11 cellular contexts compared by ENCODE assay signal in the genomic region with DNA sequence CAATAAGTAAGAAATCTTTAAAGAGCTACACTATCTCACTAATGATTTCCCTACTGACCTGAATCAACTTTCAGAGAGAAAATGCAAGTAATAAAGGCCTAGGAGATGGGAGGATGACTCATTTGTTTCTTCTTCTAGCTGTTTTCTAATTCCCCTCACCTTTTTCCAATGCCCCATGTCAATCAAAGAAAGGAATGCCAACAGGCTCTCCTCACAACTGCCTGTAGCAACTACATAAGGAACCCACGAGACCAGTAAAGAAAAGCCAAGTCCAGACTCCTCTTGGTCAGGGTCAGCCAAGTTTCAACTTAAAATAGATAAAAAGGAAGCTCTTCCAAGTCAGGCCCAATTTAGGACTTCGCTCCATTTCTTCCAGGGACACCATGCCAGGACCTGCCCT.
DNase-seq lines count a peak whose midpoint lies in the region; ATAC-seq and TF ChIP-seq lines count a peak whose summit lies in the region.
"Had no signal": no experiment of that assay in that cellular context is flagged by ENCODE, and none has a peak within 500 bp of the region (broad histone marks: within the 10 kb centered on the region; RNA-seq: fewer than 3 reads in every experiment).

No MANE protein-coding gene starts in this region.

- peak overlapping the region in 6 of 7 donors; percentile 90 to 97 (median 96) for H3K27ac Mint-ChIP-seq in CD4-positive, alpha-beta memory T cell

- H3K9me3 ChIP-seq in CD4-positive, alpha-beta memory T cell (ENCODE audit: control insufficient read depth in 1 of 2, low read length in 2 of 2), result no peaks in the 10 kb centered on the region

- POLR2A ChIA-PET in CD4-positive, alpha-beta memory T cell (lab: Charles Lee; ENCODE audit: partially characterized antibody), result interaction anchor here (1.0 to 7.0 kb wide), 6 partner anchors 9 to 202 kb away, joined by 3 to 59 read pairs (median 7); a partner anchor contains a TSS

- no peaks in the 10 kb centered on the region for H3K79me2 ChIP-seq in mesendoderm (ENCODE audit: control insufficient read depth, insufficient read depth, low read length)

- no peak overlapping the region for H2BK5ac ChIP-seq in mesendoderm (ENCODE audit: low read length)

- peaks cover 0 to 2% of the 10 kb centered on the region in 2 donors for H3K36me3 Mint-ChIP-seq in CD4-positive, alpha-beta memory T cell

- peaks cover 99% of the 10 kb centered on the region for H3K4me1 ChIP-seq in CD4-positive, alpha-beta memory T cell (ENCODE audit: insufficient read depth, low read length)
- no peaks in the 10 kb centered on the region for H3K4me1 ChIP-seq in mesendoderm (ENCODE audit: control insufficient read depth, low read depth, low read length)

- H3K4me1 Mint-ChIP-seq in CD4-positive, alpha-beta memory T cell, result peaks cover 82 to 99% (median 89%) of the 10 kb centered on the region in 4 donors

- peak overlapping the region; percentile 68 for H3K27ac ChIP-seq in CD4-positive, alpha-beta memory T cell (ENCODE audit: low read depth, low read length)
- H3K27ac ChIP-seq in brain microvascular endothelial cell, result peak overlapping the region; percentile 37
- H3K27ac ChIP-seq in mesendoderm (ENCODE audit: low read depth, low read length), result no peak overlapping the region

- H3K18ac ChIP-seq in mesendoderm (ENCODE audit: low read length), result peak overlapping the region; percentile 68

- peaks cover 0 to 7% (median 0%) of the 10 kb centered on the region in 8 donors for H3K9me3 Mint-ChIP-seq in CD4-positive, alpha-beta memory T cell

- no peak for DNase-seq in CD4-positive, alpha-beta memory T cell
- DNase-seq in LHCN-M2 (ENCODE audit: low read depth) (peak; percentile 15), brain microvascular endothelial cell (no peak), mesendoderm (peak; percentile 52), DMS114 treated with DMSO at 0.1 percent for 48 hours (lab: John Stamatoyannopoulos, UW; ENCODE audit: unreplicated experiment) (no peak), NOMO-1 (lab: John Stamatoyannopoulos, UW; ENCODE audit: unreplicated experiment in 2 of 2) (no peak)
- DNase-seq: activated effector memory CD4-positive, alpha-beta T cell treated with anti-CD3 and anti-CD28 coated beads, Interleukin-2, amount 50 U/mL, for 16 hours; effector CD8-positive, alpha-beta T cell; stimulated activated naive CD4-positive, alpha-beta T cell had no signal

- H3K9ac ChIP-seq in mesendoderm (ENCODE audit: low read length), result no peak overlapping the region

- no peak overlapping the region for H2AK5ac ChIP-seq in mesendoderm (ENCODE audit: low read length)

- H3K4me3 ChIP-seq in CD4-positive, alpha-beta memory T cell (ENCODE audit: low read length in 2 of 2), result no peak overlapping the region
- H3K4me3 ChIP-seq in brain microvascular endothelial cell (ENCODE audit: low read depth, low read length) (no peak overlapping the region), mesendoderm (ENCODE audit: low read length) (no peak overlapping the region)

- no peak overlapping the region for H3K23ac ChIP-seq in mesendoderm (ENCODE audit: low read length)

- CTCF ChIA-PET in CD4-positive, alpha-beta memory T cell (lab: Charles Lee; ENCODE audit: partially characterized antibody), result interaction anchor here (0.8 to 3.9 kb wide), 3 partner anchors 9 to 34 kb away, joined by 3 to 17 read pairs (median 4); no protein-coding TSS in a partner anchor

- no peak overlapping the region for H4K8ac ChIP-seq in mesendoderm (ENCODE audit: low read depth, low read length)

- WGBS in mesendoderm (ENCODE audit: extremely low coverage, insufficient coverage, low lambda C conversion rate), result no CpG with 5 or more reads among the region's 2 CpGs

- H4K5ac ChIP-seq in mesendoderm (ENCODE audit: low read length), result no peak overlapping the region

- no peaks in the 10 kb centered on the region for H3K27me3 ChIP-seq in CD4-positive, alpha-beta memory T cell (ENCODE audit: insufficient read depth, low read length)
- H3K27me3 ChIP-seq in brain microvascular endothelial cell (replicated peaks) (no peaks in the 10 kb centered on the region), mesendoderm (ENCODE audit: insufficient read depth, low read length, poor library complexity) (no peaks in the 10 kb centered on the region)

- H2BK15ac ChIP-seq in mesendoderm (replicated peaks; ENCODE audit: low read depth), result no peak overlapping the region

- ATAC-seq in GM21526 (IDR thresholded peaks at IDR 0.05; ENCODE audit: low FRiP score, unreplicated experiment) (no peak), GM21723 (IDR thresholded peaks at IDR 0.05; ENCODE audit: unreplicated experiment) (no peak)

- TF ChIP-seq CTCF in brain microvascular endothelial cell (IDR thresholded peaks at IDR 0.05; ENCODE audit: low read depth, low read length, missing control alignments), result no peak

- H3K4ac ChIP-seq in mesendoderm (ENCODE audit: low read depth, low read length), result no peak overlapping the region

- H3K56ac ChIP-seq in mesendoderm (ENCODE audit: low read length), result no peak overlapping the region

- peak overlapping the region in 4 of 8 donors; percentile 3 to 87 (median 63) for H3K4me3 Mint-ChIP-seq in CD4-positive, alpha-beta memory T cell

- no peaks in the 10 kb centered on the region for H3K27me3 Mint-ChIP-seq in CD4-positive, alpha-beta memory T cell

- intact Hi-C loops in CD4-positive, alpha-beta memory T cell (cut with micrococcal nuclease), result loop anchor here (5.0 kb wide), 1 partner anchor 204 kb away; a partner anchor contains a TSS

- in situ Hi-C loops in brain microvascular endothelial cell (cut with HindIII; ENCODE audit: low pct_ligation_motif_present, low sequenced_read_pairs), result no loop called here

- no peaks in the 10 kb centered on the region for H3K36me3 ChIP-seq in CD4-positive, alpha-beta memory T cell (ENCODE audit: insufficient read depth, low read length)
- H3K36me3 ChIP-seq in brain microvascular endothelial cell (replicated peaks) (no peaks in the 10 kb centered on the region), mesendoderm (ENCODE audit: control insufficient read depth, insufficient read depth, low read length) (no peaks in the 10 kb centered on the region)

- H3K4me2 ChIP-seq in mesendoderm (ENCODE audit: low read length), result no peak overlapping the region

- H2BK120ac ChIP-seq in mesendoderm (ENCODE audit: low read depth, low read length), result no peak overlapping the region

- H3K79me1 ChIP-seq in mesendoderm (ENCODE audit: low read length), result no peaks in the 10 kb centered on the region

Comparison
In these comparisons a context has a peak if more than half of its experiments do, and no peak if none do; other contexts are left out.
1. DNase-seq: peak in LHCN-M2 (single experiment) and mesendoderm (single experiment); none in CD4-positive, alpha-beta memory T cell (0 of 5), brain microvascular endothelial cell (single experiment), DMS114 treated with DMSO at 0.1 percent for 48 hours (single experiment) and NOMO-1 (0 of 2).